ENCODE assay signal across 1 cellular context in the genomic region with DNA sequence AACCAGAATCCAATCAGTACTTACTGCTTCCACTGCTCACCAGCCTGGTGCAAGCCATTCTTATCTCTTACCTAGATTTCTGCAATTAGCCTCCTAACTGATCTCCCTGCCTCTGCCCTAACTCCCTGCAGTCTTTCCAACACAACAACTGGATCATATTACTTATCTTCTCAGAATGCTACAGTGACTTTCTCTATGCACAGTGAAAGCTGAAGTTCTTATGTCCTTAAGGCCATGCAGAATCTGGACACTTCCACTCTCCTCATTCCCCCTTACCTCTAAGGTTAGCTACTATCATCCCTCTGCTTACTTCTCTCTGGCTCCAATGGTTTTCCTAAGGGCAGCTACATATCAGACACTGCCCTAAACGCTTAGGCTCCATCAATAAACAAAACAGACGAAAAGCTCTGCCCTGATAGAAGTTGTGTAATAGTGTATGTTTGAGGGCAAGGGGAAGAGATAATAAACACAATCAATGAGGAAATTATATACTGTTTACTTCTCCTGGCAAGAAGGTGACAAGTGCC.
TF ChIP-seq lines count a peak whose summit lies in the region.

No MANE protein-coding gene starts in this region.

TF ChIP-seq in HEK293, 187 proteins besides CTCF, POLR2A, EP300 and RAD21 (continued from another document):
- TF ChIP-seq PBX3 (CRISPR knock-in tag; IDR thresholded peaks at IDR 0.05) (no peak), SCRT1 (tag by site-specific recombination; IDR thresholded peaks at IDR 0.05; ENCODE audit: borderline replicate concordance) (no peak), WT1 (tag by site-specific recombination; IDR thresholded peaks at IDR 0.05) (peak; percentile 94), SP7 (tag by site-specific recombination; IDR thresholded peaks at IDR 0.05) (peak; percentile 68; the same call in 1 of the 2 replicates), ZNF221 (tag by site-specific recombination; IDR thresholded peaks at IDR 0.05; ENCODE audit: borderline replicate concordance) (no peak), ZNF473 (tag by site-specific recombination; IDR thresholded peaks at IDR 0.05) (no peak), FEZF1 (tag by site-specific recombination; IDR thresholded peaks at IDR 0.05) (peak; percentile 28; the same call in 1 of the 2 replicates), OSR2 (tag by site-specific recombination; IDR thresholded peaks at IDR 0.05) (peak; percentile 79), ZNF175 (tag by site-specific recombination; IDR thresholded peaks at IDR 0.05) (no peak), ZNF747 (tag by site-specific recombination; IDR thresholded peaks at IDR 0.05) (no peak), GFI1B (tag by site-specific recombination; IDR thresholded peaks at IDR 0.05) (peak; percentile 81; the same call in 1 of the 2 replicates), ZSCAN30 (tag by site-specific recombination; IDR thresholded peaks at IDR 0.05) (no peak), ZNF112 (tag by site-specific recombination; IDR thresholded peaks at IDR 0.05) (no peak), ZNF529 (tag by site-specific recombination; IDR thresholded peaks at IDR 0.05; ENCODE audit: insufficient replicate concordance) (no peak), ZNF335 (tag by site-specific recombination; conservative IDR thresholded peaks at IDR 0.05) (peak; percentile 20; the same call in 1 of the 2 replicates), ZNF701 (tag by site-specific recombination; IDR thresholded peaks at IDR 0.05) (no peak), YY2 (tag by site-specific recombination; IDR thresholded peaks at IDR 0.05) (no peak), GLI4 (tag by site-specific recombination; IDR thresholded peaks at IDR 0.05) (no peak), PRDM2 (tag by site-specific recombination; IDR thresholded peaks at IDR 0.05; ENCODE audit: borderline replicate concordance) (no peak), ZNF10 (tag by site-specific recombination; IDR thresholded peaks at IDR 0.05) (no peak)
- TF ChIP-seq, protein P1, sequence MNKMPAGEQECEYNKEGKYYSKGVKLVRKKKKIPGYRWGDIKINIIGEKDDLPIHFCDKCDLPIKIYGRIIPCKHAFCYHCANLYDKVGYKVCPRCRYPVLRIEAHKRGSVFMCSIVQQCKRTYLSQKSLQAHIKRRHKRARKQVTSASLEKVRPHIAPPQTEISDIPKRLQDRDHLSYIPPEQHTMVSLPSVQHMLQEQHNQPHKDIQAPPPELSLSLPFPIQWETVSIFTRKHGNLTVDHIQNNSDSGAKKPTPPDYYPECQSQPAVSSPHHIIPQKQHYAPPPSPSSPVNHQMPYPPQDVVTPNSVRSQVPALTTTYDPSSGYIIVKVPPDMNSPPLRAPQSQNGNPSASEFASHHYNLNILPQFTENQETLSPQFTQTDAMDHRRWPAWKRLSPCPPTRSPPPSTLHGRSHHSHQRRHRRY (tag by site-specific recombination; IDR thresholded peaks at IDR 0.05): no peak
- TF ChIP-seq, protein P2, sequence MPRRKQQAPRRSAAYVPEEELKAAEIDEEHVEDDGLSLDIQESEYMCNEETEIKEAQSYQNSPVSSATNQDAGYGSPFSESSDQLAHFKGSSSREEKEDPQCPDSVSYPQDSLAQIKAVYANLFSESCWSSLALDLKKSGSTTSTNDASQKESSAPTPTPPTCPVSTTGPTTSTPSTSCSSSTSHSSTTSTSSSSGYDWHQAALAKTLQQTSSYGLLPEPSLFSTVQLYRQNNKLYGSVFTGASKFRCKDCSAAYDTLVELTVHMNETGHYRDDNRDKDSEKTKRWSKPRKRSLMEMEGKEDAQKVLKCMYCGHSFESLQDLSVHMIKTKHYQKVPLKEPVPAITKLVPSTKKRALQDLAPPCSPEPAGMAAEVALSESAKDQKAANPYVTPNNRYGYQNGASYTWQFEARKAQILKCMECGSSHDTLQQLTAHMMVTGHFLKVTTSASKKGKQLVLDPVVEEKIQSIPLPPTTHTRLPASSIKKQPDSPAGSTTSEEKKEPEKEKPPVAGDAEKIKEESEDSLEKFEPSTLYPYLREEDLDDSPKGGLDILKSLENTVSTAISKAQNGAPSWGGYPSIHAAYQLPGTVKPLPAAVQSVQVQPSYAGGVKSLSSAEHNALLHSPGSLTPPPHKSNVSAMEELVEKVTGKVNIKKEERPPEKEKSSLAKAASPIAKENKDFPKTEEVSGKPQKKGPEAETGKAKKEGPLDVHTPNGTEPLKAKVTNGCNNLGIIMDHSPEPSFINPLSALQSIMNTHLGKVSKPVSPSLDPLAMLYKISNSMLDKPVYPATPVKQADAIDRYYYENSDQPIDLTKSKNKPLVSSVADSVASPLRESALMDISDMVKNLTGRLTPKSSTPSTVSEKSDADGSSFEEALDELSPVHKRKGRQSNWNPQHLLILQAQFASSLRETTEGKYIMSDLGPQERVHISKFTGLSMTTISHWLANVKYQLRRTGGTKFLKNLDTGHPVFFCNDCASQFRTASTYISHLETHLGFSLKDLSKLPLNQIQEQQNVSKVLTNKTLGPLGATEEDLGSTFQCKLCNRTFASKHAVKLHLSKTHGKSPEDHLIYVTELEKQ (tag by site-specific recombination; IDR thresholded peaks at IDR 0.05; ENCODE audit: borderline replicate concordance): no peak
- TF ChIP-seq, protein P3, sequence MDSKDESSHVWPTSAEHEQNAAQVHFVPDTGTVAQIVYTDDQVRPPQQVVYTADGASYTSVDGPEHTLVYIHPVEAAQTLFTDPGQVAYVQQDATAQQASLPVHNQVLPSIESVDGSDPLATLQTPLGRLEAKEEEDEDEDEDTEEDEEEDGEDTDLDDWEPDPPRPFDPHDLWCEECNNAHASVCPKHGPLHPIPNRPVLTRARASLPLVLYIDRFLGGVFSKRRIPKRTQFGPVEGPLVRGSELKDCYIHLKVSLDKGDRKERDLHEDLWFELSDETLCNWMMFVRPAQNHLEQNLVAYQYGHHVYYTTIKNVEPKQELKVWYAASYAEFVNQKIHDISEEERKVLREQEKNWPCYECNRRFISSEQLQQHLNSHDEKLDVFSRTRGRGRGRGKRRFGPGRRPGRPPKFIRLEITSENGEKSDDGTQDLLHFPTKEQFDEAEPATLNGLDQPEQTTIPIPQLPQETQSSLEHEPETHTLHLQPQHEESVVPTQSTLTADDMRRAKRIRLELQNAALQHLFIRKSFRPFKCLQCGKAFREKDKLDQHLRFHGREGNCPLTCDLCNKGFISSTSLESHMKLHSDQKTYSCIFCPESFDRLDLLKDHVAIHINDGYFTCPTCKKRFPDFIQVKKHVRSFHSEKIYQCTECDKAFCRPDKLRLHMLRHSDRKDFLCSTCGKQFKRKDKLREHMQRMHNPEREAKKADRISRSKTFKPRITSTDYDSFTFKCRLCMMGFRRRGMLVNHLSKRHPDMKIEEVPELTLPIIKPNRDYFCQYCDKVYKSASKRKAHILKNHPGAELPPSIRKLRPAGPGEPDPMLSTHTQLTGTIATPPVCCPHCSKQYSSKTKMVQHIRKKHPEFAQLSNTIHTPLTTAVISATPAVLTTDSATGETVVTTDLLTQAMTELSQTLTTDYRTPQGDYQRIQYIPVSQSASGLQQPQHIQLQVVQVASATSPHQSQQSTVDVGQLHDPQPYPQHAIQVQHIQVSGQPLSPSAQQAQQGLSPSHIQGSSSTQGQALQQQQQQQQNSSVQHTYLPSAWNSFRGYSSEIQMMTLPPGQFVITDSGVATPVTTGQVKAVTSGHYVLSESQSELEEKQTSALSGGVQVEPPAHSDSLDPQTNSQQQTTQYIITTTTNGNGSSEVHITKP (tag by site-specific recombination; IDR thresholded peaks at IDR 0.05): peak; percentile 84
- TF ChIP-seq, protein P4, sequence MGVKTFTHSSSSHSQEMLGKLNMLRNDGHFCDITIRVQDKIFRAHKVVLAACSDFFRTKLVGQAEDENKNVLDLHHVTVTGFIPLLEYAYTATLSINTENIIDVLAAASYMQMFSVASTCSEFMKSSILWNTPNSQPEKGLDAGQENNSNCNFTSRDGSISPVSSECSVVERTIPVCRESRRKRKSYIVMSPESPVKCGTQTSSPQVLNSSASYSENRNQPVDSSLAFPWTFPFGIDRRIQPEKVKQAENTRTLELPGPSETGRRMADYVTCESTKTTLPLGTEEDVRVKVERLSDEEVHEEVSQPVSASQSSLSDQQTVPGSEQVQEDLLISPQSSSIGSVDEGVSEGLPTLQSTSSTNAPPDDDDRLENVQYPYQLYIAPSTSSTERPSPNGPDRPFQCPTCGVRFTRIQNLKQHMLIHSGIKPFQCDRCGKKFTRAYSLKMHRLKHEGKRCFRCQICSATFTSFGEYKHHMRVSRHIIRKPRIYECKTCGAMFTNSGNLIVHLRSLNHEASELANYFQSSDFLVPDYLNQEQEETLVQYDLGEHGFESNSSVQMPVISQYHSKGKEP (tag by site-specific recombination; IDR thresholded peaks at IDR 0.05): no peak
TF ChIP-seq in HEK293: peak in this region for 22.
